Comparison of ENCODE assay signal across 23 cellular contexts in the genomic region with DNA sequence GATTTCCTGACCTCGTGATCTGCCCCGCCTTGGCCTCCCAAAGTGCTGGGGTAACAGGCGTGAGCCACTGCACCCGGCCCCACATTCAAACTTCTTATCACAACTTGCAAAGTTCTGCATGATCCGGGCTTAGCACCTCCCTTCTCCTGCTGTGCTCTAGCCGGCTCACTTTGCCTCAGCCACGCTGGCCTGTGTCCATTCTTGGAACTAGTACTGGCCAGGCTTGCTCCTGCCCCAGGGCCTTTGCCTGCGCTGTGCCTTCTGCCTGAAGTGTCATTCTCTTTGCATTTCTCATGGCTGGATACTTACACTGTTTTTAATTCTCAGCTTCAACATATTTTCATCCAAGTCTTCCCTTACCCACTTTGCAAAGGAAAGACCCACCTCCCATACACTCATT. TPM values are rescaled to one million over a fixed set of nuclear protein-coding genes. Genes with fewer than 3 reads are reported as not detected.
DNase-seq lines count a peak whose midpoint lies in the region; ATAC-seq, FAIRE-seq and TF ChIP-seq lines count a peak whose summit lies in the region.
"Had no signal": no experiment of that assay in that cellular context is flagged by ENCODE, and none has a peak within 500 bp of the region (broad histone marks: within the 10 kb centered on the region; RNA-seq: fewer than 3 reads in every experiment).

No MANE protein-coding gene starts in this region.

- no peak overlapping the region for H3K4me2 ChIP-seq in astrocyte (ENCODE audit: low read length)

- no peak overlapping the region for H3K4me3 ChIP-seq in astrocyte (ENCODE audit: insufficient read depth, low read depth, low read length)
- H3K4me3 ChIP-seq in neutrophil (ENCODE audit: low read depth in 1 of 2, low read length in 1 of 2) = no peak overlapping the region
- no peak overlapping the region for H3K4me3 ChIP-seq in testis

- H3K36me3 ChIP-seq in astrocyte (ENCODE audit: insufficient read depth, low read length) (no peaks in the 10 kb centered on the region), neutrophil (no peaks in the 10 kb centered on the region), testis (ENCODE audit: low read depth, missing control alignments) (no peaks in the 10 kb centered on the region)

- H3K4me1 Mint-ChIP-seq in CD14-positive monocyte (peaks cover 83% of the 10 kb centered on the region), HFFc6 (ENCODE audit: low read depth) (peaks cover 63% of the 10 kb centered on the region), astrocyte (ENCODE audit: low read depth, unreplicated experiment) (peaks cover 10% of the 10 kb centered on the region)

- H3K27me3 ChIP-seq in astrocyte (ENCODE audit: insufficient read depth, low read length) (no peaks in the 10 kb centered on the region), neutrophil (peaks cover 5% of the 10 kb centered on the region), testis (no peaks in the 10 kb centered on the region)

- FAIRE-seq in astrocyte (lab: Jason Lieb, UNC) = no peak
- no peak for FAIRE-seq in GM12891 (lab: Jason Lieb, UNC)

- intact Hi-C loops in CD14-positive monocyte (cut with micrococcal nuclease) = loop anchor here (5.0 to 10.0 kb wide), 5 partner anchors 39 to 199 kb away; partner anchors contain the start of gene NLRP12 (in 2 of the 2)
- intact Hi-C loops in testis (cut with DNase I; ENCODE audit: low total_unique reads) = no loop called here

- ATAC-seq in HG03439 (IDR thresholded peaks at IDR 0.05; ENCODE audit: unreplicated experiment) = no peak
- ATAC-seq: CD8-positive, alpha-beta T cell; Right ventricle myocardium inferior had no signal

- H3K4me3 Mint-ChIP-seq in CD14-positive monocyte = no peak overlapping the region
- no peak overlapping the region for H3K4me3 Mint-ChIP-seq in HFFc6
- no peak overlapping the region for H3K4me3 Mint-ChIP-seq in astrocyte (ENCODE audit: unreplicated experiment)
- H3K4me3 Mint-ChIP-seq: CD8-positive, alpha-beta T cell had no signal

- H3K4me1 ChIP-seq in astrocyte (ENCODE audit: insufficient read depth, low read length) (peaks cover 9% of the 10 kb centered on the region), neutrophil (ENCODE audit: control insufficient read depth in 1 of 2, insufficient read depth in 1 of 2, low read depth in 1 of 2, low read length in 1 of 2) (peaks cover 66 to 81% of the 10 kb centered on the region in 2 experiments), testis (no peaks in the 10 kb centered on the region)

- peaks cover 0 to 12% (median 6%) of the 10 kb centered on the region in 7 donors for H3K9me3 Mint-ChIP-seq in CD14-positive monocyte
- peaks cover 5% of the 10 kb centered on the region for H3K9me3 Mint-ChIP-seq in HFFc6
- peaks cover 7% of the 10 kb centered on the region for H3K9me3 Mint-ChIP-seq in astrocyte (ENCODE audit: unreplicated experiment)
- H3K9me3 Mint-ChIP-seq: CD8-positive, alpha-beta T cell had no signal

- TF ChIP-seq CTCF in CD14-positive monocyte (IDR thresholded peaks at IDR 0.05) (no peak), HFFc6 (IDR thresholded peaks at IDR 0.05) (no peak), astrocyte (IDR thresholded peaks at IDR 0.05; ENCODE audit: insufficient read depth, low read depth, low read length) (no peak), neutrophil (IDR thresholded peaks at IDR 0.05) (no peak), testis (IDR thresholded peaks at IDR 0.05) (no peak)

- no peak overlapping the region for H3K9ac ChIP-seq in astrocyte (ENCODE audit: low read length)

- H3K36me3 Mint-ChIP-seq in CD14-positive monocyte (peaks cover 0 to 4% of the 10 kb centered on the region in 2 donors), HFFc6 (ENCODE audit: low read depth) (peaks cover 9% of the 10 kb centered on the region; the same call in 1 of the 2 replicates), astrocyte (ENCODE audit: low read depth, unreplicated experiment) (no peaks in the 10 kb centered on the region)
- H3K36me3 Mint-ChIP-seq: CD8-positive, alpha-beta T cell had no signal

- H4K20me1 ChIP-seq in astrocyte (ENCODE audit: insufficient read depth, low read length) = no peaks in the 10 kb centered on the region

- H3K27me3 Mint-ChIP-seq in CD14-positive monocyte (ENCODE audit: low read depth in 3 of 3) = peaks cover under 1 to 4% (median 4%) of the 10 kb centered on the region in 3 donors
- H3K27me3 Mint-ChIP-seq in HFFc6 (ENCODE audit: insufficient read depth) = peaks cover 10% of the 10 kb centered on the region
- peaks cover 12% of the 10 kb centered on the region for H3K27me3 Mint-ChIP-seq in astrocyte (ENCODE audit: low read depth, unreplicated experiment)

- no peaks in the 10 kb centered on the region for H3K79me2 ChIP-seq in astrocyte (ENCODE audit: insufficient read depth, low read length)

- no peaks in the 10 kb centered on the region for H3K9me3 ChIP-seq in astrocyte (ENCODE audit: insufficient read depth, low read depth, low read length)
- H3K9me3 ChIP-seq in neutrophil = no peaks in the 10 kb centered on the region
- H3K9me3 ChIP-seq in testis = no peaks in the 10 kb centered on the region

- DNase-seq in CD14-positive monocyte (ENCODE audit: low spot score) (no peak), HFFc6 (no peak), astrocyte (ENCODE audit: low read depth) (no peak), GM12891 (ENCODE audit: insufficient read length, low spot score) (no peak), testis (no peak), HuH-7 (ENCODE audit: low spot score) (no peak)
- DNase-seq: CD8-positive, alpha-beta T cell; GDM1; KG1; NCI-H1092; NCI-H146; NCI-H2029; NCI-H2227 treated with DMSO at 0.1 percent for 48 hours; NCI-H510A; NCI-H748 treated with DMSO at 0.1 percent for 48 hours had no signal

- no peak overlapping the region for H3K27ac ChIP-seq in astrocyte (ENCODE audit: low read depth, low read length)
- H3K27ac ChIP-seq in neutrophil = peak overlapping the region; percentile 83
- no peak overlapping the region for H3K27ac ChIP-seq in testis

- no peak overlapping the region for H2AFZ ChIP-seq in astrocyte (ENCODE audit: low read depth, low read length)

- peak overlapping the region; percentile 95 to 100 (median 99) for H3K27ac Mint-ChIP-seq in CD14-positive monocyte
- peak overlapping the region; percentile 75 for H3K27ac Mint-ChIP-seq in HFFc6
- H3K27ac Mint-ChIP-seq in astrocyte (ENCODE audit: unreplicated experiment) = peak overlapping the region; percentile 78
- H3K27ac Mint-ChIP-seq: CD8-positive, alpha-beta T cell had no signal

- WGBS in testis, 2 donors = 80 to 86% methylated on average over 8 of the region's 8 CpGs

- no peak for TF ChIP-seq POLR2A in GM12891 (IDR thresholded peaks at IDR 0.05; ENCODE audit: low read depth, low read length)
- no peak for TF ChIP-seq POLR2A in testis (IDR thresholded peaks at IDR 0.05)

TF ChIP-seq in GM12891, 5 proteins besides CTCF, POLR2A, EP300 and RAD21:
- TF ChIP-seq TAF1 (IDR thresholded peaks at IDR 0.05; ENCODE audit: low read depth, low read length) = no peak
- no peak for TF ChIP-seq POLR2AphosphoS5 (IDR thresholded peaks at IDR 0.05; ENCODE audit: low read depth, low read length)
- no peak for TF ChIP-seq POU2F2 (IDR thresholded peaks at IDR 0.05; ENCODE audit: low read depth, low read length)
- no peak for TF ChIP-seq SPI1 (IDR thresholded peaks at IDR 0.05; ENCODE audit: low read depth, low read length)

RNA-seq across cellular contexts. Expression of gene CACNG6, which starts 29.9 kb away (rescaled TPM):
- under 1 TPM in 1 of 2 donors, not detected in 1; 0.18 TPM for polyA plus RNA-seq in CD14-positive monocyte
- not detected for total RNA-seq in HFFc6 (2021; fragmentation: NEBNext Ultra II Directional; extraction: Animal tissue kit (Norgen Biotek cat#: 25700))
- total RNA-seq in astrocyte = 0.20 TPM in 1 of 2 replicates, not detected in the other
- polyA plus RNA-seq in GM12891 (2012; ENCODE audit: low read depth, missing spikeins) = not detected
- total RNA-seq in testis = 1 to 10 TPM; 5.3 to 5.5 TPM
- 2.1 TPM for polyA plus RNA-seq in testis (ENCODE audit: insufficient read depth, low read depth, low replicate concordance)
- total RNA-seq: CD8-positive, alpha-beta T cell; HepG2; Right ventricle myocardium inferior; SK-MEL-5 had no signal
- polyA plus RNA-seq: HepG2 had no signal

RNA-seq across cellular contexts. Expression of gene VSTM1, which starts 42.3 kb away (rescaled TPM):
- 100 to 1,000 TPM in 1 of 2 donors, 1 to 10 TPM in 1; 3.7 to 137 TPM for polyA plus RNA-seq in CD14-positive monocyte
- 1 to 10 TPM in 4 of 6 experiments, not detected in 2; 1.5 to 2.0 (median 1.8) TPM for total RNA-seq in HFFc6 (2021; fragmentation: NEBNext Ultra II Directional; extraction: Animal tissue kit (Norgen Biotek cat#: 25700))
- total RNA-seq in astrocyte = 0.68 TPM in 1 of 2 replicates, not detected in the other
- not detected for polyA plus RNA-seq in GM12891 (2012; ENCODE audit: low read depth, missing spikeins)
- not detected for total RNA-seq in testis
- polyA plus RNA-seq in testis (ENCODE audit: insufficient read depth, low read depth, low replicate concordance) = 1.4 TPM
- total RNA-seq: CD8-positive, alpha-beta T cell; H4; HepG2; HT-29; Right ventricle myocardium inferior; SK-MEL-5 had no signal
- polyA plus RNA-seq: BJ, HepG2 had no signal

RNA-seq across cellular contexts. Expression of gene CACNG8, which starts 58.6 kb away (rescaled TPM):
- polyA plus RNA-seq in CD14-positive monocyte = not detected
- total RNA-seq in HFFc6 (2021; fragmentation: NEBNext Ultra II Directional; extraction: Animal tissue kit (Norgen Biotek cat#: 25700)) = under 1 TPM; 0.09 to 0.48 (median 0.26) TPM
- total RNA-seq in astrocyte = 3.2 TPM in 2 replicates
- 0.04 TPM for polyA plus RNA-seq in GM12891 (2012; ENCODE audit: low read depth, missing spikeins)
- under 1 TPM; 0.62 to 0.94 TPM for total RNA-seq in testis
- polyA plus RNA-seq in testis (ENCODE audit: insufficient read depth, low read depth, low replicate concordance) = 0.36 TPM
- total RNA-seq: CD8-positive, alpha-beta T cell; HepG2; SK-MEL-5 had no signal
- polyA plus RNA-seq: HepG2 had no signal

RNA-seq across cellular contexts. Expression of gene TARM1, which starts 59.8 kb away (rescaled TPM):
- polyA plus RNA-seq in CD14-positive monocyte (1 to 10 TPM in 1 of 2 donors, not detected in 1; 1.2 TPM), testis (ENCODE audit: insufficient read depth, low read depth, low replicate concordance) (not detected)
- total RNA-seq in HFFc6 (2021; fragmentation: NEBNext Ultra II Directional; extraction: Animal tissue kit (Norgen Biotek cat#: 25700)) = not detected
- total RNA-seq in astrocyte (not detected in 2 replicates), testis (under 1 TPM in 1 of 2 donors, not detected in 1; 0.37 TPM)
- not detected for polyA plus RNA-seq in GM12891 (2012; ENCODE audit: low read depth, missing spikeins)
- total RNA-seq: CD8-positive, alpha-beta T cell; H4; HepG2; HT-29; Right ventricle myocardium inferior; SK-MEL-5 had no signal
- polyA plus RNA-seq: BJ, HepG2 had no signal
